18 cellular contexts compared by ENCODE assay signal in genomic region chr3:31433679-31433992, GRCh38.
"Had no signal": no experiment of that assay in that cellular context is flagged by ENCODE, and none has a peak within 500 bp of the region (broad histone marks: within the 10 kb centered on the region; RNA-seq: fewer than 3 reads in every experiment).

No MANE protein-coding gene starts in this region.

- H3K9me3 ChIP-seq: neutrophil, upper lobe of right lung had no signal

- H3K36me3 ChIP-seq: breast epithelium, heart left ventricle, neutrophil, thoracic aorta, upper lobe of right lung had no signal

- FAIRE-seq: frontal cortex had no signal

- H3K27me3 Mint-ChIP-seq: activated CD4-positive, alpha-beta T cell treated with anti-CD3 and anti-CD28 coated beads, Interleukin-2, amount 10 ng/mL, durations not matched to agents 7 days and 5 days had no signal

- ATAC-seq: activated naive CD8-positive, alpha-beta T cell treated with anti-CD3 and anti-CD28 coated beads, Interleukin-2, amount 50 U/mL, for 24 hours; heart left ventricle; natural killer cell; upper lobe of right lung had no signal

- H3K79me2 ChIP-seq: parathyroid adenoma had no signal

- H3K27ac Mint-ChIP-seq: activated CD4-positive, alpha-beta T cell treated with anti-CD3 and anti-CD28 coated beads, Interleukin-2, amount 10 ng/mL, durations not matched to agents 7 days and 5 days; activated naive CD4-positive, alpha-beta T cell treated with anti-CD3 and anti-CD28 coated beads for 36 hours; activated naive CD8-positive, alpha-beta T cell treated with anti-CD3 and anti-CD28 coated beads, Interleukin-2, amount 50 U/mL, for 24 hours; immature natural killer cell; natural killer cell had no signal

- H3K4me3 Mint-ChIP-seq: activated CD4-positive, alpha-beta T cell treated with anti-CD3 and anti-CD28 coated beads, Interleukin-2, amount 10 ng/mL, durations not matched to agents 7 days and 5 days; activated naive CD4-positive, alpha-beta T cell treated with anti-CD3 and anti-CD28 coated beads for 36 hours; activated naive CD8-positive, alpha-beta T cell treated with anti-CD3 and anti-CD28 coated beads, Interleukin-2, amount 50 U/mL, for 24 hours; immature natural killer cell; natural killer cell had no signal

- H3K27me3 ChIP-seq: breast epithelium, heart left ventricle, neutrophil, upper lobe of right lung had no signal

- H3K4me1 Mint-ChIP-seq: natural killer cell had no signal

- H3K4me3 ChIP-seq: breast epithelium, heart left ventricle, thoracic aorta, upper lobe of right lung had no signal

- H3K27ac ChIP-seq: breast epithelium, epithelial cell of prostate, heart left ventricle, neutrophil, parathyroid adenoma, thoracic aorta, upper lobe of right lung had no signal

- H3K9ac ChIP-seq: parathyroid adenoma had no signal

- DNase-seq: activated CD4-positive, alpha-beta T cell treated with anti-CD3 and anti-CD28 coated beads, Interleukin-2, amount 10 ng/mL, durations not matched to agents 7 days and 5 days; activated CD8-positive, alpha-beta memory T cell treated with anti-CD3 and anti-CD28 coated beads for 24 hours; activated naive CD4-positive, alpha-beta T cell treated with anti-CD3 and anti-CD28 coated beads for 36 hours; activated naive CD8-positive, alpha-beta T cell treated with anti-CD3 and anti-CD28 coated beads, Interleukin-2, amount 50 U/mL, for 24 hours; aorta; cerebellar nuclear complex; heart left ventricle; immature natural killer cell; natural killer cell; stimulated activated CD4-positive, alpha-beta T cell treated with anti-CD3 and anti-CD28 coated beads, Interleukin-12 subunit alpha, Interleukin-12 subunit beta, amount 100 ng/mL, for 4 hours; stimulated activated CD4-positive, alpha-beta T cell treated with anti-CD3 and anti-CD28 coated beads, Interleukin-2, amount 100 ng/mL, for 24 hours; upper lobe of right lung had no signal

- H3K4me1 ChIP-seq: breast epithelium, heart left ventricle, upper lobe of right lung had no signal
